12 cellular contexts compared by ENCODE assay signal in genomic region chr15:67216859-67217258, GRCh38. TPM values are rescaled to one million over a fixed set of nuclear protein-coding genes. Genes with fewer than 3 reads are reported as not detected.
DNase-seq lines count a peak whose midpoint lies in the region; ATAC-seq lines count a peak whose summit lies in the region.
"Had no signal": no experiment of that assay in that cellular context is flagged by ENCODE, and none has a peak within 500 bp of the region (broad histone marks: within the 10 kb centered on the region; RNA-seq: fewer than 3 reads in every experiment).

No MANE protein-coding gene starts in this region.

- H3K27ac Mint-ChIP-seq in activated T-helper 1 cell treated with anti-CD3 and anti-CD28 coated beads, Interleukin-12 subunit alpha, Interleukin-12 subunit beta, Interleukin-2, Interleukin-4 antibody, amounts not matched to agents 30 ng/mL and 10 ng/mL and 1 ng/mL, durations not matched to agents 14 hours and 24 hours and 36 hours: peak overlapping the region; percentile 3
- peak overlapping the region; percentile 46 for H3K27ac Mint-ChIP-seq in stimulated activated effector memory CD8-positive, alpha-beta T cell treated with anti-CD3 and anti-CD28 coated beads, Interleukin-12 subunit alpha, Interleukin-12 subunit beta, amount 100 ng/mL, for 72 hours
- H3K27ac Mint-ChIP-seq in activated CD4-positive, alpha-beta T cell treated with anti-CD3 and anti-CD28 coated beads for 36 hours: no peak overlapping the region
- H3K27ac Mint-ChIP-seq: CD4-positive, alpha-beta T cell had no signal

- CTCF ChIA-PET in activated CD4-positive, alpha-beta T cell treated with anti-CD3 and anti-CD28 coated beads for 36 hours (lab: Charles Lee): no interaction called here

- in situ Hi-C loops in KBM-7 (cut with MboI; ENCODE audit: low pct_unique_long_range_greater_than_20kb, low sequenced_read_pairs): no loop called here

- ATAC-seq in stimulated activated effector memory CD8-positive, alpha-beta T cell treated with anti-CD3 and anti-CD28 coated beads, Interleukin-12 subunit alpha, Interleukin-12 subunit beta, amount 100 ng/mL, for 72 hours: no peak
- ATAC-seq in activated CD4-positive, alpha-beta T cell treated with anti-CD3 and anti-CD28 coated beads for 36 hours: no peak

- H3K4me1 Mint-ChIP-seq in activated T-helper 1 cell treated with anti-CD3 and anti-CD28 coated beads, Interleukin-12 subunit alpha, Interleukin-12 subunit beta, Interleukin-2, Interleukin-4 antibody, amounts not matched to agents 30 ng/mL and 10 ng/mL and 1 ng/mL, durations not matched to agents 14 hours and 24 hours and 36 hours (ENCODE audit: low read depth): peaks cover 11% of the 10 kb centered on the region
- peaks cover 12% of the 10 kb centered on the region for H3K4me1 Mint-ChIP-seq in stimulated activated effector memory CD8-positive, alpha-beta T cell treated with anti-CD3 and anti-CD28 coated beads, Interleukin-12 subunit alpha, Interleukin-12 subunit beta, amount 100 ng/mL, for 72 hours
- peaks cover 9% of the 10 kb centered on the region for H3K4me1 Mint-ChIP-seq in activated CD4-positive, alpha-beta T cell treated with anti-CD3 and anti-CD28 coated beads for 36 hours

- no peaks in the 10 kb centered on the region for H3K9me3 Mint-ChIP-seq in activated T-helper 1 cell treated with anti-CD3 and anti-CD28 coated beads, Interleukin-12 subunit alpha, Interleukin-12 subunit beta, Interleukin-2, Interleukin-4 antibody, amounts not matched to agents 30 ng/mL and 10 ng/mL and 1 ng/mL, durations not matched to agents 14 hours and 24 hours and 36 hours
- H3K9me3 Mint-ChIP-seq in stimulated activated effector memory CD8-positive, alpha-beta T cell treated with anti-CD3 and anti-CD28 coated beads, Interleukin-12 subunit alpha, Interleukin-12 subunit beta, amount 100 ng/mL, for 72 hours: no peaks in the 10 kb centered on the region
- no peaks in the 10 kb centered on the region for H3K9me3 Mint-ChIP-seq in activated CD4-positive, alpha-beta T cell treated with anti-CD3 and anti-CD28 coated beads for 36 hours (ENCODE audit: low read depth)
- H3K9me3 Mint-ChIP-seq: CD4-positive, alpha-beta T cell had no signal

- H3K36me3 Mint-ChIP-seq in activated T-helper 1 cell treated with anti-CD3 and anti-CD28 coated beads, Interleukin-12 subunit alpha, Interleukin-12 subunit beta, Interleukin-2, Interleukin-4 antibody, amounts not matched to agents 30 ng/mL and 10 ng/mL and 1 ng/mL, durations not matched to agents 14 hours and 24 hours and 36 hours (ENCODE audit: low read depth): peaks cover 33% of the 10 kb centered on the region
- H3K36me3 Mint-ChIP-seq in stimulated activated effector memory CD8-positive, alpha-beta T cell treated with anti-CD3 and anti-CD28 coated beads, Interleukin-12 subunit alpha, Interleukin-12 subunit beta, amount 100 ng/mL, for 72 hours: peaks cover 17% of the 10 kb centered on the region
- H3K36me3 Mint-ChIP-seq in activated CD4-positive, alpha-beta T cell treated with anti-CD3 and anti-CD28 coated beads for 36 hours (ENCODE audit: low read depth): peaks cover 29% of the 10 kb centered on the region

- POLR2A ChIA-PET in activated CD4-positive, alpha-beta T cell treated with anti-CD3 and anti-CD28 coated beads for 36 hours (lab: Charles Lee): no interaction called here

- DNase-seq in EH (ENCODE audit: low read depth): peak; percentile 26
- DNase-seq in KBM-7: peak; percentile 29
- no peak for DNase-seq in activated T-helper 1 cell treated with anti-CD3 and anti-CD28 coated beads, Interleukin-12 subunit alpha, Interleukin-12 subunit beta, Interleukin-2, Interleukin-4 antibody, amounts not matched to agents 30 ng/mL and 10 ng/mL and 1 ng/mL, durations not matched to agents 14 hours and 24 hours and 36 hours (ENCODE audit: low spot score)
- no peak for DNase-seq in stimulated activated effector memory CD8-positive, alpha-beta T cell treated with anti-CD3 and anti-CD28 coated beads, Interleukin-12 subunit alpha, Interleukin-12 subunit beta, amount 100 ng/mL, for 72 hours (ENCODE audit: low spot score in 2 of 2)
- no peak for DNase-seq in activated CD4-positive, alpha-beta T cell treated with anti-CD3 and anti-CD28 coated beads for 36 hours
- DNase-seq in NCI-H2171 treated with DMSO at 0.1 percent for 48 hours (lab: John Stamatoyannopoulos, UW): no peak
- no peak for DNase-seq in SIG-M5 (lab: John Stamatoyannopoulos, UW)
- DNase-seq: AML-193; CD4-positive, alpha-beta T cell; DMS153; DMS79; GF-D8 had no signal

- no peaks in the 10 kb centered on the region for H3K27me3 Mint-ChIP-seq in activated T-helper 1 cell treated with anti-CD3 and anti-CD28 coated beads, Interleukin-12 subunit alpha, Interleukin-12 subunit beta, Interleukin-2, Interleukin-4 antibody, amounts not matched to agents 30 ng/mL and 10 ng/mL and 1 ng/mL, durations not matched to agents 14 hours and 24 hours and 36 hours (ENCODE audit: insufficient read depth)
- H3K27me3 Mint-ChIP-seq in activated CD4-positive, alpha-beta T cell treated with anti-CD3 and anti-CD28 coated beads for 36 hours: no peaks in the 10 kb centered on the region
- H3K27me3 Mint-ChIP-seq: CD4-positive, alpha-beta T cell had no signal

- intact Hi-C loops in activated T-helper 1 cell treated with anti-CD3 and anti-CD28 coated beads, Interleukin-12 subunit alpha, Interleukin-12 subunit beta, Interleukin-2, Interleukin-4 antibody, amounts not matched to agents 30 ng/mL and 10 ng/mL and 1 ng/mL, durations not matched to agents 14 hours and 24 hours and 36 hours (cut with micrococcal nuclease): no loop called here
- intact Hi-C loops in activated CD4-positive, alpha-beta T cell treated with anti-CD3 and anti-CD28 coated beads for 36 hours (cut with DNase I, micrococcal nuclease): loop anchor here in 1 of 2 experiments (10.0 kb wide), 1 partner anchor 218 kb away; no protein-coding TSS in a partner anchor

- no peak overlapping the region for H3K4me3 Mint-ChIP-seq in activated T-helper 1 cell treated with anti-CD3 and anti-CD28 coated beads, Interleukin-12 subunit alpha, Interleukin-12 subunit beta, Interleukin-2, Interleukin-4 antibody, amounts not matched to agents 30 ng/mL and 10 ng/mL and 1 ng/mL, durations not matched to agents 14 hours and 24 hours and 36 hours
- H3K4me3 Mint-ChIP-seq in stimulated activated effector memory CD8-positive, alpha-beta T cell treated with anti-CD3 and anti-CD28 coated beads, Interleukin-12 subunit alpha, Interleukin-12 subunit beta, amount 100 ng/mL, for 72 hours: no peak overlapping the region
- H3K4me3 Mint-ChIP-seq in activated CD4-positive, alpha-beta T cell treated with anti-CD3 and anti-CD28 coated beads for 36 hours: no peak overlapping the region
- H3K4me3 Mint-ChIP-seq: CD4-positive, alpha-beta T cell had no signal

RNA-seq across cellular contexts. Expression of gene AAGAB, which starts 37.6 kb away (rescaled TPM):
- 41.7 and 44.0 TPM in 2 replicates for total RNA-seq in activated T-helper 1 cell treated with anti-CD3 and anti-CD28 coated beads, Interleukin-12 subunit alpha, Interleukin-12 subunit beta, Interleukin-2, Interleukin-4 antibody, amounts not matched to agents 30 ng/mL and 10 ng/mL and 1 ng/mL, durations not matched to agents 14 hours and 24 hours and 36 hours
- total RNA-seq in activated CD4-positive, alpha-beta T cell treated with anti-CD3 and anti-CD28 coated beads for 36 hours: 10 to 100 TPM; 43.9 to 48.6 TPM

RNA-seq across cellular contexts. Expression of gene IQCH, which starts 37.7 kb away (rescaled TPM):
- total RNA-seq in activated T-helper 1 cell treated with anti-CD3 and anti-CD28 coated beads, Interleukin-12 subunit alpha, Interleukin-12 subunit beta, Interleukin-2, Interleukin-4 antibody, amounts not matched to agents 30 ng/mL and 10 ng/mL and 1 ng/mL, durations not matched to agents 14 hours and 24 hours and 36 hours: 0.88 and 1.2 TPM in 2 replicates
- 1 to 10 TPM; 1.8 to 2.1 TPM for total RNA-seq in activated CD4-positive, alpha-beta T cell treated with anti-CD3 and anti-CD28 coated beads for 36 hours

Comparison
In these comparisons a context has a peak if more than half of its experiments do, and no peak if none do; other contexts are left out.
1. DNase-seq: peak in EH (single experiment) and KBM-7 (single experiment); none in activated T-helper 1 cell treated with anti-CD3 and anti-CD28 coated beads, Interleukin-12 subunit alpha, Interleukin-12 subunit beta, Interleukin-2, Interleukin-4 antibody, amounts not matched to agents 30 ng/mL and 10 ng/mL and 1 ng/mL, durations not matched to agents 14 hours and 24 hours and 36 hours (single experiment), stimulated activated effector memory CD8-positive, alpha-beta T cell treated with anti-CD3 and anti-CD28 coated beads, Interleukin-12 subunit alpha, Interleukin-12 subunit beta, amount 100 ng/mL, for 72 hours (0 of 2), activated CD4-positive, alpha-beta T cell treated with anti-CD3 and anti-CD28 coated beads for 36 hours (single experiment), NCI-H2171 treated with DMSO at 0.1 percent for 48 hours (single experiment) and SIG-M5 (single experiment).